ENCODE assay signal across 13 cellular contexts in genomic region chr18:77116201-77117080, GRCh38. TPM values are rescaled to one million over a fixed set of nuclear protein-coding genes. Genes with fewer than 3 reads are reported as not detected.
DNase-seq lines count a peak whose midpoint lies in the region; ATAC-seq, FAIRE-seq and TF ChIP-seq lines count a peak whose summit lies in the region.
"Had no signal": no experiment of that assay in that cellular context is flagged by ENCODE, and none has a peak within 500 bp of the region (broad histone marks: within the 10 kb centered on the region; RNA-seq: fewer than 3 reads in every experiment).

No MANE protein-coding gene starts in this region.

- H2AFZ ChIP-seq in keratinocyte (ENCODE audit: control insufficient read depth, low read length): no peak overlapping the region

- DNase-seq in activated CD4-positive, alpha-beta T cell treated with anti-CD3 and anti-CD28 coated beads, Interleukin-2, amount 10 ng/mL, durations not matched to agents 24 days and 14 days: no peak
- DNase-seq in activated CD4-positive, alpha-beta T cell treated with anti-CD3 and anti-CD28 coated beads, Interleukin-2, amount 50 U/mL, for 48 hours: no peak
- DNase-seq in activated B cell treated with CpG ODN at 0.5 μM for 24 hours: no peak
- no peak for DNase-seq in keratinocyte (ENCODE audit: low read depth, low spot score)
- DNase-seq in stimulated activated naive B cell treated with anti-CD40 and anti-IgM and Interleukin-4, amounts not matched to agents 10 μg/mL and 1 μg/mL and 100 μg/mL, for 72 hours: no peak
- no peak for DNase-seq in MCF 10A (ENCODE audit: unreplicated experiment)
- DNase-seq in cardiac septum (ENCODE audit: low spot score): no peak
- DNase-seq in NK-92 (lab: John Stamatoyannopoulos, UW; ENCODE audit: unreplicated experiment): no peak
- DNase-seq: testis had no signal

- peaks cover 41% of the 10 kb centered on the region for H3K4me1 ChIP-seq in keratinocyte (ENCODE audit: control insufficient read depth, extremely low read depth, insufficient read depth, low read length)

- CTCF ChIA-PET in activated B cell treated with CpG ODN at 0.5 μM for 24 hours (lab: Charles Lee): no interaction called here
- CTCF ChIA-PET in MCF 10A (lab: Yijun Ruan, JAX): interaction anchor here (0.5 kb wide), 1 partner anchor 18 kb away, joined by 3 read pairs; no protein-coding TSS in a partner anchor

- POLR2A ChIA-PET in activated B cell treated with CpG ODN at 0.5 μM for 24 hours (lab: Charles Lee): interaction anchor here (1.2 kb wide), 1 partner anchor 10 kb away, joined by 6 read pairs; no protein-coding TSS in a partner anchor
- POLR2A ChIA-PET in MCF 10A (lab: Yijun Ruan, JAX): interaction anchor here (0.6 to 4.1 kb wide), 4 partner anchors 11 to 51 kb away, joined by 3 to 68 read pairs (median 28); partner anchors contain the start of gene MBP

- peak overlapping the region; percentile 14 for H3K27ac ChIP-seq in keratinocyte (ENCODE audit: control insufficient read depth, insufficient read depth, low read length)
- H3K27ac ChIP-seq: SK-N-MC had no signal

- H4K20me1 ChIP-seq in keratinocyte (ENCODE audit: control insufficient read depth, extremely low read depth, insufficient read depth, low read length): peaks cover 4% of the 10 kb centered on the region

- no peaks in the 10 kb centered on the region for H3K9me3 Mint-ChIP-seq in activated CD4-positive, alpha-beta T cell treated with anti-CD3 and anti-CD28 coated beads, Interleukin-2, amount 10 ng/mL, durations not matched to agents 24 days and 14 days
- H3K9me3 Mint-ChIP-seq in activated B cell treated with CpG ODN at 0.5 μM for 24 hours (no peaks in the 10 kb centered on the region), MCF 10A (ENCODE audit: unreplicated experiment) (peaks cover 6% of the 10 kb centered on the region)
- peaks cover 0 to 4% of the 10 kb centered on the region in 2 donors for H3K9me3 Mint-ChIP-seq in stimulated activated naive B cell treated with anti-CD40 and anti-IgM and Interleukin-4, amounts not matched to agents 10 μg/mL and 1 μg/mL and 100 μg/mL, for 72 hours

- no peak overlapping the region for H3K9ac ChIP-seq in keratinocyte (ENCODE audit: control insufficient read depth, extremely low read depth, insufficient read depth, low read length)

- dilution Hi-C loops in keratinocyte (cut with MboI; ENCODE audit: extremely low pct_ligation_motif_present, low sequenced_read_pairs): no loop called here

- peaks cover 64% of the 10 kb centered on the region for H3K4me1 Mint-ChIP-seq in activated CD4-positive, alpha-beta T cell treated with anti-CD3 and anti-CD28 coated beads, Interleukin-2, amount 10 ng/mL, durations not matched to agents 24 days and 14 days
- H3K4me1 Mint-ChIP-seq in activated B cell treated with CpG ODN at 0.5 μM for 24 hours: peaks cover 55% of the 10 kb centered on the region
- H3K4me1 Mint-ChIP-seq in stimulated activated naive B cell treated with anti-CD40 and anti-IgM and Interleukin-4, amounts not matched to agents 10 μg/mL and 1 μg/mL and 100 μg/mL, for 72 hours: peaks cover 38 to 75% of the 10 kb centered on the region in 2 donors
- peaks cover 44% of the 10 kb centered on the region for H3K4me1 Mint-ChIP-seq in MCF 10A (ENCODE audit: insufficient read depth, unreplicated experiment)

- H3K9me3 ChIP-seq in keratinocyte (ENCODE audit: control insufficient read depth, low read depth, low read length): no peaks in the 10 kb centered on the region
- H3K9me3 ChIP-seq: testis had no signal

- FAIRE-seq in keratinocyte (lab: Jason Lieb, UNC): no peak
- FAIRE-seq: A204.1, colon had no signal

- H3K27ac Mint-ChIP-seq in activated CD4-positive, alpha-beta T cell treated with anti-CD3 and anti-CD28 coated beads, Interleukin-2, amount 10 ng/mL, durations not matched to agents 24 days and 14 days: peak overlapping the region; percentile 64
- H3K27ac Mint-ChIP-seq in activated B cell treated with CpG ODN at 0.5 μM for 24 hours: peak overlapping the region; percentile 61
- peak overlapping the region; percentile 14 for H3K27ac Mint-ChIP-seq in stimulated activated naive B cell treated with anti-CD40 and anti-IgM and Interleukin-4, amounts not matched to agents 10 μg/mL and 1 μg/mL and 100 μg/mL, for 72 hours
- H3K27ac Mint-ChIP-seq in MCF 10A (ENCODE audit: low read depth, unreplicated experiment): no peak overlapping the region

- peaks cover 12 to 19% of the 10 kb centered on the region in 2 experiments for H3K36me3 ChIP-seq in keratinocyte (ENCODE audit: control insufficient read depth in 2 of 2, extremely low read depth in 1 of 2, insufficient read depth in 2 of 2, low read length in 2 of 2)

- H3K9me1 ChIP-seq in keratinocyte (ENCODE audit: control insufficient read depth, extremely low read depth, insufficient read depth, low read length): peaks cover 2% of the 10 kb centered on the region

- peaks cover 55% of the 10 kb centered on the region for H3K36me3 Mint-ChIP-seq in activated CD4-positive, alpha-beta T cell treated with anti-CD3 and anti-CD28 coated beads, Interleukin-2, amount 10 ng/mL, durations not matched to agents 24 days and 14 days (ENCODE audit: low read depth)
- H3K36me3 Mint-ChIP-seq in activated B cell treated with CpG ODN at 0.5 μM for 24 hours (ENCODE audit: low read depth) (peaks cover 66% of the 10 kb centered on the region), MCF 10A (ENCODE audit: insufficient read depth, unreplicated experiment) (no peaks in the 10 kb centered on the region)
- peaks cover 21 to 67% of the 10 kb centered on the region in 2 donors for H3K36me3 Mint-ChIP-seq in stimulated activated naive B cell treated with anti-CD40 and anti-IgM and Interleukin-4, amounts not matched to agents 10 μg/mL and 1 μg/mL and 100 μg/mL, for 72 hours

- TF ChIP-seq CTCF in activated B cell treated with CpG ODN at 0.5 μM for 24 hours (IDR thresholded peaks at IDR 0.05) (no peak), keratinocyte (optimal IDR thresholded peaks at IDR 0.05 in 1 of 3, IDR thresholded peaks at IDR 0.05 in 1 of 3, conservative IDR thresholded peaks at IDR 0.05 in 1 of 3; ENCODE audit: extremely low read depth in 1 of 3, insufficient read depth in 2 of 3, low read length in 3 of 3) (no peak), MCF 10A (IDR thresholded peaks at IDR 0.05; ENCODE audit: unreplicated experiment) (no peak)

- intact Hi-C loops in activated CD4-positive, alpha-beta T cell treated with anti-CD3 and anti-CD28 coated beads, Interleukin-2, amount 10 ng/mL, durations not matched to agents 24 days and 14 days (cut with micrococcal nuclease): no loop called here
- intact Hi-C loops in activated B cell treated with CpG ODN at 0.5 μM for 24 hours (cut with micrococcal nuclease): no loop called here
- intact Hi-C loops in MCF 10A (cut with micrococcal nuclease): no loop called here
- intact Hi-C loops in cardiac septum (cut with DNase I): no loop called here

- no TSS peak for BruUV-seq in MCF 10A (replicated peaks; lab: Mats Ljungman, UMichigan)

- no peaks in the 10 kb centered on the region for H3K27me3 Mint-ChIP-seq in activated CD4-positive, alpha-beta T cell treated with anti-CD3 and anti-CD28 coated beads, Interleukin-2, amount 10 ng/mL, durations not matched to agents 24 days and 14 days
- H3K27me3 Mint-ChIP-seq in activated B cell treated with CpG ODN at 0.5 μM for 24 hours (no peaks in the 10 kb centered on the region), MCF 10A (ENCODE audit: insufficient read depth, unreplicated experiment) (no peaks in the 10 kb centered on the region)
- no peaks in the 10 kb centered on the region for H3K27me3 Mint-ChIP-seq in stimulated activated naive B cell treated with anti-CD40 and anti-IgM and Interleukin-4, amounts not matched to agents 10 μg/mL and 1 μg/mL and 100 μg/mL, for 72 hours

- H3K4me3 Mint-ChIP-seq in activated CD4-positive, alpha-beta T cell treated with anti-CD3 and anti-CD28 coated beads, Interleukin-2, amount 10 ng/mL, durations not matched to agents 24 days and 14 days: no peak overlapping the region
- no peak overlapping the region for H3K4me3 Mint-ChIP-seq in activated B cell treated with CpG ODN at 0.5 μM for 24 hours
- H3K4me3 Mint-ChIP-seq in stimulated activated naive B cell treated with anti-CD40 and anti-IgM and Interleukin-4, amounts not matched to agents 10 μg/mL and 1 μg/mL and 100 μg/mL, for 72 hours: no peak overlapping the region
- no peak overlapping the region for H3K4me3 Mint-ChIP-seq in MCF 10A (ENCODE audit: unreplicated experiment)

- H3K27me3 ChIP-seq in keratinocyte (ENCODE audit: control insufficient read depth, extremely low read depth, insufficient read depth, low read length): no peaks in the 10 kb centered on the region
- H3K27me3 ChIP-seq: testis had no signal

- no peak overlapping the region for H3K4me3 ChIP-seq in keratinocyte (ENCODE audit: control insufficient read depth in 2 of 3, extremely low read depth in 1 of 3, insufficient read depth in 2 of 3, low read depth in 1 of 3, low read length in 3 of 3)
- H3K4me3 ChIP-seq: SK-N-MC, testis had no signal

- H3K4me2 ChIP-seq in keratinocyte (ENCODE audit: control insufficient read depth, extremely low read depth, insufficient read depth, low read depth, low read length): no peak overlapping the region

- H3K79me2 ChIP-seq in keratinocyte (ENCODE audit: control insufficient read depth, insufficient read depth, low read length): peaks cover 71% of the 10 kb centered on the region

- ATAC-seq in activated B cell treated with CpG ODN at 0.5 μM for 24 hours (ENCODE audit: low read depth): no peak
- ATAC-seq in stimulated activated naive B cell treated with anti-CD40 and anti-IgM and Interleukin-4, amounts not matched to agents 10 μg/mL and 1 μg/mL and 100 μg/mL, for 72 hours (replicated peaks): no peak
- ATAC-seq: activated naive CD4-positive, alpha-beta T cell treated with anti-CD3 and anti-CD28 coated beads, Interleukin-2, amount 50 U/mL, for 72 hours had no signal

RNA-seq across cellular contexts. Expression of gene MBP, which starts 16.1 kb away (rescaled TPM):
- total RNA-seq in activated CD4-positive, alpha-beta T cell treated with anti-CD3 and anti-CD28 coated beads, Interleukin-2, amount 10 ng/mL, durations not matched to agents 24 days and 14 days: 60.2 and 63.1 TPM in 2 replicates
- 88.0 and 92.7 TPM in 2 replicates for total RNA-seq in activated B cell treated with CpG ODN at 0.5 μM for 24 hours
- polyA plus RNA-seq in keratinocyte: 30.7 to 38.7 TPM (median 35.6 TPM) in 3 replicates
- 38.5 TPM for polyA plus RNA-seq in keratinocyte (2011; ENCODE audit: low read depth)
- 30.1 and 40.6 TPM in 2 replicates for polyA plus RNA-seq in keratinocyte (2011; cell fraction: cytosol; rRNA removed)
- 39.0 and 41.5 TPM in 2 replicates for polyA plus RNA-seq in keratinocyte (2011; cell fraction: nucleus; rRNA removed)
- 25.6 and 33.7 TPM in 2 replicates for polyA plus RNA-seq in keratinocyte (2012; ENCODE audit: low replicate concordance)
- 49.5 to 66.1 TPM (median 52.8 TPM) in 3 replicates for polyA minus RNA-seq in keratinocyte
- 49.3 TPM for polyA minus RNA-seq in keratinocyte (2011; cell fraction: cytosol; rRNA and poly(A)+ RNA removed)
- polyA minus RNA-seq in keratinocyte (2011; cell fraction: nucleus; rRNA and poly(A)+ RNA removed): 33.8 and 64.1 TPM in 2 replicates
- 31.6 and 31.7 TPM in 2 replicates for total RNA-seq in MCF 10A (2022)
- 37.7 TPM for total RNA-seq in cardiac septum
